ENCODE assay signal across 8 cellular contexts in the genomic region with DNA sequence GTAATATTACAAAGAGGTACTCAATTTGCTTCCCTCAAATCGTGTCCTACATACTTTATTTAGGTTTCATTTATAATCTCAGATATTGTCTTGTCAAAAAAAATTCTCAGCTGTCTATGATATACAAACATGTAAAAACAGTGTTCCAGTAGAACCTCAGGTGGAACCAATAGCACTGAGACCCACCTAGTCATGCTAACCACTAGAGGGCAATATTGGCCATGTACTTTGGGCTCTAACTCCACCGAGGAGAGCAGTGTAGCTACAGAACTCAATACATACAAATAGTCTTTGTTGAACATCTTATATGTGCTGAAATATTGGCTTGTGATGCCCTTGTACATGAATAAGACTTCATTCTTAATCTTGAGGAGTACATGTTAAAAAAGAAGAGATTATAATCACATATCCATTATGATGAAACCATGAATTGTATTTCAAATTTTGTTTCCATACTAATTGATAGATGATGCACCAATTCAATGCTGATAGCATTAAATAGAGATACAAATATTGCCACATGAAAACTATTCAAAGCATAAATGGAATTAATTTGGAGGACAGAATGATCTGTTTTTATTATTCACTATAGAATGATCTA.
A peak's percentile ranks its signal among the peaks of the same experiment; 100 is the strongest.
DNase-seq lines count a peak whose midpoint lies in the region; ATAC-seq, FAIRE-seq and TF ChIP-seq lines count a peak whose summit lies in the region.

No MANE protein-coding gene starts in this region.

- peak; percentile 78 for ATAC-seq in GM19025 (IDR thresholded peaks at IDR 0.05; ENCODE audit: low read depth, unreplicated experiment)
- peak; percentile 89 for ATAC-seq in HG03439 (IDR thresholded peaks at IDR 0.05; ENCODE audit: unreplicated experiment)
- ATAC-seq in effector memory CD8-positive, alpha-beta T cell (replicated peaks), result no peak

- WGBS in liver, result 2% methylated on average over 2 of the region's 2 CpGs

- peak; percentile 75 for TF ChIP-seq CTCF in bronchial epithelial cell (IDR thresholded peaks at IDR 0.05; ENCODE audit: insufficient read depth, low read length, severe bottlenecking)
- TF ChIP-seq CTCF in liver (IDR thresholded peaks at IDR 0.05; ENCODE audit: low read depth, low read length, missing input control), result peak; percentile 76

- peaks cover 2 to 18% of the 10 kb centered on the region in 2 donors for H3K9me3 Mint-ChIP-seq in effector memory CD8-positive, alpha-beta T cell
- no peaks in the 10 kb centered on the region for H3K9me3 Mint-ChIP-seq in activated CD4-positive, alpha-beta memory T cell treated with anti-CD3 and anti-CD28 coated beads for 36 hours

- no peak overlapping the region for H3K27ac ChIP-seq in liver (ENCODE audit: low read depth in 1 of 2, low read length in 2 of 2)

- H3K36me3 ChIP-seq in bronchial epithelial cell (ENCODE audit: control insufficient read depth, insufficient read depth, low read length), result no peaks in the 10 kb centered on the region
- no peaks in the 10 kb centered on the region for H3K36me3 ChIP-seq in liver (ENCODE audit: control insufficient read depth in 4 of 4, insufficient read depth in 3 of 4, low read depth in 1 of 4, low read length in 3 of 4)

- intact Hi-C loops in activated CD4-positive, alpha-beta memory T cell treated with anti-CD3 and anti-CD28 coated beads for 36 hours (cut with micrococcal nuclease), result loop anchor here (2.0 kb wide), 1 partner anchor 399 kb away; no protein-coding TSS in a partner anchor

- H3K4me3 ChIP-seq in bronchial epithelial cell (ENCODE audit: low read depth, low read length) (no peak overlapping the region), liver (ENCODE audit: low read depth in 1 of 3, low read length in 3 of 3) (no peak overlapping the region)

- peaks cover 0 to 2% (median 0%) of the 10 kb centered on the region in 4 donors for H3K4me1 ChIP-seq in liver (ENCODE audit: control insufficient read depth in 4 of 4, insufficient read depth in 4 of 4, low read length in 3 of 4)

- H3K9ac ChIP-seq in liver (ENCODE audit: low read depth in 1 of 2, low read length in 2 of 2), result no peak overlapping the region

- H3K4me3 Mint-ChIP-seq in effector memory CD8-positive, alpha-beta T cell, result no peak overlapping the region
- H3K4me3 Mint-ChIP-seq in activated CD4-positive, alpha-beta memory T cell treated with anti-CD3 and anti-CD28 coated beads for 36 hours, result no peak overlapping the region

- no peaks in the 10 kb centered on the region for H3K9me3 ChIP-seq in liver (ENCODE audit: control insufficient read depth in 4 of 4, low read length in 3 of 4)

- FAIRE-seq in bronchial epithelial cell (lab: Jason Lieb, UNC), result no peak

- no peaks in the 10 kb centered on the region for H3K4me1 Mint-ChIP-seq in effector memory CD8-positive, alpha-beta T cell (ENCODE audit: low read depth in 2 of 2)
- no peaks in the 10 kb centered on the region for H3K4me1 Mint-ChIP-seq in activated CD4-positive, alpha-beta memory T cell treated with anti-CD3 and anti-CD28 coated beads for 36 hours (ENCODE audit: low read depth)

- no peaks in the 10 kb centered on the region for H3K36me3 Mint-ChIP-seq in effector memory CD8-positive, alpha-beta T cell (ENCODE audit: insufficient read depth)
- H3K36me3 Mint-ChIP-seq in activated CD4-positive, alpha-beta memory T cell treated with anti-CD3 and anti-CD28 coated beads for 36 hours, result no peaks in the 10 kb centered on the region

- DNase-seq in COLO668 (lab: John Stamatoyannopoulos, UW; ENCODE audit: unreplicated experiment) (peak; percentile 7), NCI-H526 treated with DMSO at 0.1 percent for 48 hours (lab: John Stamatoyannopoulos, UW) (peak; percentile 72), bronchial epithelial cell (ENCODE audit: low read depth) (peak; percentile 63)
- no peak for DNase-seq in effector memory CD8-positive, alpha-beta T cell
- no peak for DNase-seq in activated CD4-positive, alpha-beta memory T cell treated with anti-CD3 and anti-CD28 coated beads for 36 hours

- POLR2A ChIA-PET in activated CD4-positive, alpha-beta memory T cell treated with anti-CD3 and anti-CD28 coated beads for 36 hours (lab: Charles Lee), result no interaction called here

- CTCF ChIA-PET in activated CD4-positive, alpha-beta memory T cell treated with anti-CD3 and anti-CD28 coated beads for 36 hours (lab: Charles Lee), result interaction anchor here (0.7 to 1.6 kb wide), 2 partner anchors 399 to 570 kb away, joined by 3 to 7 read pairs; no protein-coding TSS in a partner anchor

- no peak overlapping the region for H3K27ac Mint-ChIP-seq in effector memory CD8-positive, alpha-beta T cell
- H3K27ac Mint-ChIP-seq in activated CD4-positive, alpha-beta memory T cell treated with anti-CD3 and anti-CD28 coated beads for 36 hours, result no peak overlapping the region

- no peaks in the 10 kb centered on the region for H3K27me3 Mint-ChIP-seq in effector memory CD8-positive, alpha-beta T cell
- H3K27me3 Mint-ChIP-seq in activated CD4-positive, alpha-beta memory T cell treated with anti-CD3 and anti-CD28 coated beads for 36 hours, result no peaks in the 10 kb centered on the region

- no peaks in the 10 kb centered on the region for H3K27me3 ChIP-seq in bronchial epithelial cell (ENCODE audit: control insufficient read depth, insufficient read depth, low read length)
- no peaks in the 10 kb centered on the region for H3K27me3 ChIP-seq in liver (ENCODE audit: control insufficient read depth in 4 of 4, insufficient read depth in 4 of 4, low read length in 3 of 4)

- peak; percentile 88 to 95 for TF ChIP-seq RAD21 in liver (IDR thresholded peaks at IDR 0.05)

TF ChIP-seq in liver, 16 proteins besides CTCF, POLR2A, EP300 and RAD21:
- TF ChIP-seq HNF4A (conservative IDR thresholded peaks at IDR 0.05), result peak in 1 of 2 donors; percentile 16
- no peak for TF ChIP-seq FOXA2 (IDR thresholded peaks at IDR 0.05)

Comparison
In these comparisons a context has a peak if more than half of its experiments do, and no peak if none do; other contexts are left out.
1. DNase-seq: peak in COLO668 (single experiment), NCI-H526 treated with DMSO at 0.1 percent for 48 hours (single experiment) and bronchial epithelial cell (single experiment); none in effector memory CD8-positive, alpha-beta T cell (0 of 3) and activated CD4-positive, alpha-beta memory T cell treated with anti-CD3 and anti-CD28 coated beads for 36 hours (single experiment).